In the genomic region with DNA sequence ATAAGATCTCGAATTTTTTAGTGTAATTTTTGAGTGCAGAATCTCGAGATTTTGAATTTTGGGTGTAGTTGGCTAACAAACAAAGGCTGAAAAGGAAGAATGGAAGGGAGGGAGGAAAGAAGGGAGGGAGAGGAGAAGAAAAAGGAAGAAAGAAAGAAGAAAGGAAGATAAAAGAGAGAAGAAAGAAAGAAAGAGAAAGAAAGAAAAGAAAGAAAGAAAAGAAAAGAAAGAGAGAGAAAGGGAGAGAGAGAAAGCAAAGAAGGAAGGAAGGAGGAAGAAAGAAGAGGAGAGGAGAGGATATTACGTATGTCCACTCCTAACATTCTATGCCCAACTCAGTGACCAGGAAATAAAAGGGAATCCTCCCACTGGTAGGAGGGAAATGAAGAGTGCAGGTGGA, we compare ENCODE assay signal across 9 cellular contexts.
"Had no signal": no experiment of that assay in that cellular context is flagged by ENCODE, and none has a peak within 500 bp of the region (broad histone marks: within the 10 kb centered on the region; RNA-seq: fewer than 3 reads in every experiment).

No MANE protein-coding gene starts in this region.

- H3K4me2 ChIP-seq: KMS-11 had no signal

- H3K27ac ChIP-seq: GM23248, KMS-11 had no signal

- DNase-seq: GM23248, GOT3, IMR-90, Karpas-422, KBM-7 had no signal

- H3K4me1 ChIP-seq: HAP-1 had no signal

- H3K4me3 ChIP-seq: GM23248, HAP-1 had no signal

- H3K9me3 ChIP-seq: HAP-1 had no signal

- FAIRE-seq: HTR-8/SVneo had no signal

- ATAC-seq: HCT116 had no signal

- H2AFZ ChIP-seq: GM23248 had no signal

- H3K9ac ChIP-seq: GM23248, KMS-11 had no signal

- H3K36me3 ChIP-seq: HAP-1 had no signal
